ENCODE assay signal across 8 cellular contexts in the genomic region with DNA sequence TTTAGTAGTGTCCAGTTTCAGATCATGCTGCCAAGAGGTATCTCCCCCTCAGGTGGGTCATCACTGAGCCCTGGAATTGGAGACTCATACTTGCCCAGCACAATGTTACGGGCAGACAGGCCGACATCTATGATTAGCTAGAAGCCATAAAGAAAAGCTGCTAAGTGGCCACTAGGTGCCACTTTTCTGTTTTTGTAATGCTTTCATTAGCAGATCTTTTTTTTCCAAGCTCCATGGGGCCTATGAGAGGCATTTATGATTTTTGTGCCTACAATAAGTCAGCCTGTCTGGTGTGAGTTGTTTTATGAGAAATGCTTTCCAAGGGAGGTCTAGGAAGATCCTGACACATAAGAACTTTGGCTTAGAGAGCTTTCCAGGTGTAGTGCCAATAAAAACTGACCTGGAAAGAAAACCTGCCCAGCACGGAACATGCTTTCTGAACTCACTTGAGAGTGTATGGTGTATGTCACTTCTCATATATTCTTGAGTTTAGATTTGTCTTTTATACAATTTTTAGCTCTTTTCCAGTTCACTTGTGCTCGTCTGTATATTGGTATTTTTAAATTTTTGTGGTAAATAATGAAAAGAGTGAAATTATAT. TPM values are rescaled to one million over a fixed set of nuclear protein-coding genes. Genes with fewer than 3 reads are reported as not detected.
DNase-seq lines count a peak whose midpoint lies in the region; ATAC-seq, FAIRE-seq and TF ChIP-seq lines count a peak whose summit lies in the region.

No MANE protein-coding gene starts in this region.

- H3K27ac ChIP-seq in Panc1 (ENCODE audit: low read length): no peak overlapping the region
- H3K27ac ChIP-seq in fibroblast of lung (ENCODE audit: insufficient read depth, low read length): no peak overlapping the region

- intact Hi-C loops in Panc1 (cut with micrococcal nuclease; ENCODE audit: unreplicated experiment): loop anchor here (1.0 to 5.0 kb wide), 2 partner anchors 228 to 278 kb away; no protein-coding TSS in a partner anchor

- H3K27me3 ChIP-seq in Panc1 (ENCODE audit: control insufficient read depth, insufficient read depth, low read length): no peaks in the 10 kb centered on the region
- no peaks in the 10 kb centered on the region for H3K27me3 ChIP-seq in fibroblast of lung (ENCODE audit: control insufficient read depth, insufficient read depth, low read length)

- FAIRE-seq in GM18507 (lab: Jason Lieb, UNC): peak; percentile 62

- H3K4me3 ChIP-seq in Panc1 (ENCODE audit: low read depth in 2 of 2, low read length in 2 of 2) (no peak overlapping the region), fibroblast of lung (replicated peaks in 1 of 4; ENCODE audit: control extremely low read depth in 1 of 4, insufficient read depth in 1 of 4, low read depth in 3 of 4, low read length in 4 of 4) (no peak overlapping the region)

- DNase-seq in AG09319 (ENCODE audit: extremely low read depth, low read depth): peak; percentile 32
- no peak for DNase-seq in GM18507 (ENCODE audit: extremely low spot score, insufficient read length, low read depth)
- peak; percentile 30 for DNase-seq in Panc1 (ENCODE audit: low read depth, low spot score)
- peak; percentile 65 to 80 for DNase-seq in fibroblast of lung (ENCODE audit: low read depth in 2 of 2)
- peak; percentile 22 for DNase-seq in non-pigmented ciliary epithelial cell (ENCODE audit: low read depth)
- no peak for DNase-seq in NCI-H128 (lab: John Stamatoyannopoulos, UW; ENCODE audit: unreplicated experiment)
- DNase-seq in stimulated activated CD4-positive, alpha-beta T cell treated with anti-CD3 and anti-CD28 coated beads, Interleukin-15, amount 100 ng/mL, for 24 hours: no peak

- H3K9ac ChIP-seq in fibroblast of lung (ENCODE audit: insufficient read depth, low read length): no peak overlapping the region

- CTCF ChIA-PET in Panc1 (lab: Charles Lee): interaction anchor here (0.6 to 1.2 kb wide), 4 partner anchors 9 to 912 kb away, joined by 3 to 5 read pairs (median 3); no protein-coding TSS in a partner anchor

- no peak overlapping the region for H2AFZ ChIP-seq in fibroblast of lung (ENCODE audit: low read length)

- no peaks in the 10 kb centered on the region for H3K9me3 ChIP-seq in Panc1 (ENCODE audit: control insufficient read depth, insufficient read depth, low read depth, low read length)
- no peaks in the 10 kb centered on the region for H3K9me3 ChIP-seq in fibroblast of lung (ENCODE audit: control insufficient read depth, insufficient read depth, low read depth, low read length)

- peak; percentile 85 for ATAC-seq in Panc1
- no peak for ATAC-seq in HG03460 (IDR thresholded peaks at IDR 0.05; ENCODE audit: unreplicated experiment)

- H3K4me2 ChIP-seq in fibroblast of lung (ENCODE audit: extremely low read depth, insufficient read depth, low read length): no peak overlapping the region

- no peaks in the 10 kb centered on the region for H4K20me1 ChIP-seq in fibroblast of lung (ENCODE audit: control insufficient read depth, extremely low read depth, insufficient read depth, low read length)

- in situ Hi-C loops in Panc1 (cut with HindIII; ENCODE audit: low pct_unique_long_range_greater_than_20kb, low sequenced_read_pairs): no loop called here

- POLR2A ChIA-PET in Panc1 (lab: Charles Lee): interaction anchor here (0.7 kb wide), 1 partner anchor 1676 kb away, joined by 3 read pairs; no protein-coding TSS in a partner anchor

- TF ChIP-seq CTCF in AG09319 (IDR thresholded peaks at IDR 0.05; ENCODE audit: low read depth, low read length): peak; percentile 60
- peak; percentile 80 for TF ChIP-seq CTCF in Panc1 (IDR thresholded peaks at IDR 0.05)
- TF ChIP-seq CTCF in fibroblast of lung (conservative IDR thresholded peaks at IDR 0.05 in 1 of 2, IDR thresholded peaks at IDR 0.05 in 1 of 2; ENCODE audit: low read depth in 1 of 2, low read length in 2 of 2): peak; percentile 64 to 65

- BruUV-seq in Panc1 (replicated peaks; lab: Mats Ljungman, UMichigan): no TSS peak

- H3K4me1 ChIP-seq in Panc1 (ENCODE audit: control insufficient read depth, insufficient read depth, low read length) (no peaks in the 10 kb centered on the region), fibroblast of lung (ENCODE audit: control insufficient read depth, extremely low read depth, insufficient read depth, low read length) (no peaks in the 10 kb centered on the region)

- no peaks in the 10 kb centered on the region for H3K79me2 ChIP-seq in fibroblast of lung (ENCODE audit: control insufficient read depth, insufficient read depth, low read length)

- H3K36me3 ChIP-seq in Panc1 (ENCODE audit: control insufficient read depth, insufficient read depth, low read length): no peaks in the 10 kb centered on the region
- no peaks in the 10 kb centered on the region for H3K36me3 ChIP-seq in fibroblast of lung (ENCODE audit: control insufficient read depth, insufficient read depth, low read length)

RNA-seq across cellular contexts. Expression of a gene that starts 21.8 kb away (rescaled TPM):
- total RNA-seq in Panc1 (2021; ENCODE audit: unreplicated experiment) (0.36 TPM), fibroblast of lung (0.26 TPM in 1 of 2 replicates, not detected in the other)
- not detected for polyA plus RNA-seq in Panc1 (2012; ENCODE audit: insufficient read length)
- polyA plus RNA-seq in fibroblast of lung: 0.05 TPM in 1 of 2 replicates, not detected in the other
- polyA plus RNA-seq in fibroblast of lung (2012): 0.10 TPM in 1 of 2 replicates, not detected in the other
- not detected in 2 replicates for polyA minus RNA-seq in fibroblast of lung (ENCODE audit: low replicate concordance)

Comparison
In these comparisons a context has a peak if more than half of its experiments do, and no peak if none do; other contexts are left out.
1. DNase-seq: peak in AG09319 (single experiment), Panc1 (single experiment), fibroblast of lung (2 of 2) and non-pigmented ciliary epithelial cell (single experiment); none in GM18507 (single experiment), NCI-H128 (single experiment) and stimulated activated CD4-positive, alpha-beta T cell treated with anti-CD3 and anti-CD28 coated beads, Interleukin-15, amount 100 ng/mL, for 24 hours (single experiment).
2. Peak in every context shown above with its lines, with median percentiles within 50 percentile points of each other: CTCF ChIP-seq.